Comparison of ENCODE assay signal across 1 cellular context in the genomic region with DNA sequence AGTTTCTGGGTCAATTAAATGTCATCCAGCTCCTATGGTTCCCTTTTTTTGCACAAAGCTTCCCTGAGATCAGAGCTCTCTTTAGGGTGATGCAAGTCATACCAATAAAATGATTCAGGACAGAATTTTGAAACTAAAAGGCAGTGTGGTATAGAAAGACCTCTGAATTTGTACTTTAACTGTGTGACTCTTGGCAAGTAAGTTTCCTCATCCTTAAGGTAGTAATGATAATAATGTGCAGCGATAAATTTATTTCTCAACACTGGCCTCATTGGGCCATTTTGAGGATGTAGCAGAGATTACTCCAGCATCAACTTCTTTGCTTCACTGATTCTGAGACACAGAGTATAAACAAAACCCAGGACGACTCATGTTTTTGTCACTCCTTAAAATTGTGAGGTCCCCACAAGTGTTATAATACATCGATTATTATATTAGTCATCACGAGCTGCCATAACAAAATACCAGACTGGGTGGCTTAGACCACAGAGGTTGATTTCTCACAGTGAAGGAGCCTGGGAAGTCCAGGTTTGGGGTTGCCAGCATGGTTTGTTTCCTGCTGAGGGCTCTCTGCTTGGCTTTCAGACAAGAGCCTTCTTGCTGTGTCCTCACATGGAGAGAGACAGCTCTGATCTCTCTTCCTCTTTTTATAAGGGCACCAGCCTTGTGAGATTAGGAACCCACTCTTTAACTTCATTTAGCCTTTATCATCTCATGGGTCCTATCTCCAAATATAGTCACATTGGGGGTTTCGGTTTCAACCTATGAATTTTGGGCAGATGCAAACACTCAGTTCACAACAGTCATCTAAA.
TF ChIP-seq lines count a peak whose summit lies in the region.

No MANE protein-coding gene starts in this region.

TF ChIP-seq in GM12878, 131 proteins besides CTCF, POLR2A, EP300 and RAD21 (continued from another document and continues in another):
- TF ChIP-seq MLLT1 (IDR thresholded peaks at IDR 0.05) (no peak), ZBED1 (IDR thresholded peaks at IDR 0.05; ENCODE audit: borderline replicate concordance) (0 out of 2 replicates have a peak, but pooled peaks have one; percentile 33), CHD2 (IDR thresholded peaks at IDR 0.05; ENCODE audit: borderline replicate concordance, low read depth, low read length) (no peak), KDM1A (IDR thresholded peaks at IDR 0.05; ENCODE audit: borderline replicate concordance) (no peak), BMI1 (IDR thresholded peaks at IDR 0.05; ENCODE audit: borderline replicate concordance) (0 out of 2 replicates have a peak, but pooled peaks have one; percentile 43), EZH2 (IDR thresholded peaks at IDR 0.05; ENCODE audit: borderline replicate concordance, control insufficient read depth, low read depth, low read length) (no peak), ASH2L (IDR thresholded peaks at IDR 0.05; ENCODE audit: borderline replicate concordance, low read depth) (no peak), CHD4 (IDR thresholded peaks at IDR 0.05) (no peak), NR2F1 (conservative IDR thresholded peaks at IDR 0.05) (no peak), NFIC (IDR thresholded peaks at IDR 0.05; ENCODE audit: low read depth, low read length) (peak; percentile 88), RAD51 (IDR thresholded peaks at IDR 0.05) (no peak), MTA3 (IDR thresholded peaks at IDR 0.05; ENCODE audit: borderline replicate concordance, low read length) (peak; percentile 82; the same call in 1 of the 2 replicates), MEF2B (IDR thresholded peaks at IDR 0.05; ENCODE audit: partially characterized antibody, poor library complexity, severe bottlenecking) (peak; percentile 90), HDAC6 (IDR thresholded peaks at IDR 0.05; ENCODE audit: unreplicated experiment) (no peak), WRNIP1 (IDR thresholded peaks at IDR 0.05; ENCODE audit: borderline replicate concordance, low read depth, low read length) (no peak), PAX8 (IDR thresholded peaks at IDR 0.05) (no peak), PML (IDR thresholded peaks at IDR 0.05; ENCODE audit: low read length) (no peak), REST (IDR thresholded peaks at IDR 0.05; ENCODE audit: low read depth, low read length) (no peak), TBL1XR1 (IDR thresholded peaks at IDR 0.05; ENCODE audit: low read depth, low read length) (0 out of 2 replicates have a peak, but pooled peaks have one; percentile 40), ZBTB33 (IDR thresholded peaks at IDR 0.05) (no peak), SRF (IDR thresholded peaks at IDR 0.05; ENCODE audit: low read depth in 2 of 2, low read length in 2 of 2) (peak in 1 of 2 experiments; percentile 77; a peak in 2 of 4 replicates), POU2F2 (IDR thresholded peaks at IDR 0.05; ENCODE audit: borderline replicate concordance, low read depth, low read length) (peak; percentile 48; the same call in 1 of the 3 replicates), CREM (IDR thresholded peaks at IDR 0.05; ENCODE audit: low read depth) (peak; percentile 58), DPF2 (IDR thresholded peaks at IDR 0.05) (peak; percentile 71), NBN (IDR thresholded peaks at IDR 0.05) (no peak)
- TF ChIP-seq, protein P1, sequence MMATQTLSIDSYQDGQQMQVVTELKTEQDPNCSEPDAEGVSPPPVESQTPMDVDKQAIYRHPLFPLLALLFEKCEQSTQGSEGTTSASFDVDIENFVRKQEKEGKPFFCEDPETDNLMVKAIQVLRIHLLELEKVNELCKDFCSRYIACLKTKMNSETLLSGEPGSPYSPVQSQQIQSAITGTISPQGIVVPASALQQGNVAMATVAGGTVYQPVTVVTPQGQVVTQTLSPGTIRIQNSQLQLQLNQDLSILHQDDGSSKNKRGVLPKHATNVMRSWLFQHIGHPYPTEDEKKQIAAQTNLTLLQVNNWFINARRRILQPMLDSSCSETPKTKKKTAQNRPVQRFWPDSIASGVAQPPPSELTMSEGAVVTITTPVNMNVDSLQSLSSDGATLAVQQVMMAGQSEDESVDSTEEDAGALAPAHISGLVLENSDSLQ (IDR thresholded peaks at IDR 0.05) = no peak; the same call in 1 of the 2 replicates
- TF ChIP-seq, protein P2, sequence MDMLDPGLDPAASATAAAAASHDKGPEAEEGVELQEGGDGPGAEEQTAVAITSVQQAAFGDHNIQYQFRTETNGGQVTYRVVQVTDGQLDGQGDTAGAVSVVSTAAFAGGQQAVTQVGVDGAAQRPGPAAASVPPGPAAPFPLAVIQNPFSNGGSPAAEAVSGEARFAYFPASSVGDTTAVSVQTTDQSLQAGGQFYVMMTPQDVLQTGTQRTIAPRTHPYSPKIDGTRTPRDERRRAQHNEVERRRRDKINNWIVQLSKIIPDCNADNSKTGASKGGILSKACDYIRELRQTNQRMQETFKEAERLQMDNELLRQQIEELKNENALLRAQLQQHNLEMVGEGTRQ (IDR thresholded peaks at IDR 0.05; ENCODE audit: borderline replicate concordance, low read depth, low read length) = no peak
- TF ChIP-seq, protein P3, sequence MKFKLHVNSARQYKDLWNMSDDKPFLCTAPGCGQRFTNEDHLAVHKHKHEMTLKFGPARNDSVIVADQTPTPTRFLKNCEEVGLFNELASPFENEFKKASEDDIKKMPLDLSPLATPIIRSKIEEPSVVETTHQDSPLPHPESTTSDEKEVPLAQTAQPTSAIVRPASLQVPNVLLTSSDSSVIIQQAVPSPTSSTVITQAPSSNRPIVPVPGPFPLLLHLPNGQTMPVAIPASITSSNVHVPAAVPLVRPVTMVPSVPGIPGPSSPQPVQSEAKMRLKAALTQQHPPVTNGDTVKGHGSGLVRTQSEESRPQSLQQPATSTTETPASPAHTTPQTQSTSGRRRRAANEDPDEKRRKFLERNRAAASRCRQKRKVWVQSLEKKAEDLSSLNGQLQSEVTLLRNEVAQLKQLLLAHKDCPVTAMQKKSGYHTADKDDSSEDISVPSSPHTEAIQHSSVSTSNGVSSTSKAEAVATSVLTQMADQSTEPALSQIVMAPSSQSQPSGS (IDR thresholded peaks at IDR 0.05; ENCODE audit: low read length) = peak; percentile 81
- TF ChIP-seq, protein P4, sequence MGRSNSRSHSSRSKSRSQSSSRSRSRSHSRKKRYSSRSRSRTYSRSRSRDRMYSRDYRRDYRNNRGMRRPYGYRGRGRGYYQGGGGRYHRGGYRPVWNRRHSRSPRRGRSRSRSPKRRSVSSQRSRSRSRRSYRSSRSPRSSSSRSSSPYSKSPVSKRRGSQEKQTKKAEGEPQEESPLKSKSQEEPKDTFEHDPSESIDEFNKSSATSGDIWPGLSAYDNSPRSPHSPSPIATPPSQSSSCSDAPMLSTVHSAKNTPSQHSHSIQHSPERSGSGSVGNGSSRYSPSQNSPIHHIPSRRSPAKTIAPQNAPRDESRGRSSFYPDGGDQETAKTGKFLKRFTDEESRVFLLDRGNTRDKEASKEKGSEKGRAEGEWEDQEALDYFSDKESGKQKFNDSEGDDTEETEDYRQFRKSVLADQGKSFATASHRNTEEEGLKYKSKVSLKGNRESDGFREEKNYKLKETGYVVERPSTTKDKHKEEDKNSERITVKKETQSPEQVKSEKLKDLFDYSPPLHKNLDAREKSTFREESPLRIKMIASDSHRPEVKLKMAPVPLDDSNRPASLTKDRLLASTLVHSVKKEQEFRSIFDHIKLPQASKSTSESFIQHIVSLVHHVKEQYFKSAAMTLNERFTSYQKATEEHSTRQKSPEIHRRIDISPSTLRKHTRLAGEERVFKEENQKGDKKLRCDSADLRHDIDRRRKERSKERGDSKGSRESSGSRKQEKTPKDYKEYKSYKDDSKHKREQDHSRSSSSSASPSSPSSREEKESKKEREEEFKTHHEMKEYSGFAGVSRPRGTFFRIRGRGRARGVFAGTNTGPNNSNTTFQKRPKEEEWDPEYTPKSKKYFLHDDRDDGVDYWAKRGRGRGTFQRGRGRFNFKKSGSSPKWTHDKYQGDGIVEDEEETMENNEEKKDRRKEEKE (IDR thresholded peaks at IDR 0.05) = no peak
- TF ChIP-seq, protein P5, sequence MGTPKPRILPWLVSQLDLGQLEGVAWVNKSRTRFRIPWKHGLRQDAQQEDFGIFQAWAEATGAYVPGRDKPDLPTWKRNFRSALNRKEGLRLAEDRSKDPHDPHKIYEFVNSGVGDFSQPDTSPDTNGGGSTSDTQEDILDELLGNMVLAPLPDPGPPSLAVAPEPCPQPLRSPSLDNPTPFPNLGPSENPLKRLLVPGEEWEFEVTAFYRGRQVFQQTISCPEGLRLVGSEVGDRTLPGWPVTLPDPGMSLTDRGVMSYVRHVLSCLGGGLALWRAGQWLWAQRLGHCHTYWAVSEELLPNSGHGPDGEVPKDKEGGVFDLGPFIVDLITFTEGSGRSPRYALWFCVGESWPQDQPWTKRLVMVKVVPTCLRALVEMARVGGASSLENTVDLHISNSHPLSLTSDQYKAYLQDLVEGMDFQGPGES (IDR thresholded peaks at IDR 0.05) = no peak
- TF ChIP-seq, protein P6, sequence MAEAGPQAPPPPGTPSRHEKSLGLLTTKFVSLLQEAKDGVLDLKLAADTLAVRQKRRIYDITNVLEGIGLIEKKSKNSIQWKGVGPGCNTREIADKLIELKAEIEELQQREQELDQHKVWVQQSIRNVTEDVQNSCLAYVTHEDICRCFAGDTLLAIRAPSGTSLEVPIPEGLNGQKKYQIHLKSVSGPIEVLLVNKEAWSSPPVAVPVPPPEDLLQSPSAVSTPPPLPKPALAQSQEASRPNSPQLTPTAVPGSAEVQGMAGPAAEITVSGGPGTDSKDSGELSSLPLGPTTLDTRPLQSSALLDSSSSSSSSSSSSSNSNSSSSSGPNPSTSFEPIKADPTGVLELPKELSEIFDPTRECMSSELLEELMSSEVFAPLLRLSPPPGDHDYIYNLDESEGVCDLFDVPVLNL (IDR thresholded peaks at IDR 0.05; ENCODE audit: low read depth, low read length) = no peak
- TF ChIP-seq, protein P7, sequence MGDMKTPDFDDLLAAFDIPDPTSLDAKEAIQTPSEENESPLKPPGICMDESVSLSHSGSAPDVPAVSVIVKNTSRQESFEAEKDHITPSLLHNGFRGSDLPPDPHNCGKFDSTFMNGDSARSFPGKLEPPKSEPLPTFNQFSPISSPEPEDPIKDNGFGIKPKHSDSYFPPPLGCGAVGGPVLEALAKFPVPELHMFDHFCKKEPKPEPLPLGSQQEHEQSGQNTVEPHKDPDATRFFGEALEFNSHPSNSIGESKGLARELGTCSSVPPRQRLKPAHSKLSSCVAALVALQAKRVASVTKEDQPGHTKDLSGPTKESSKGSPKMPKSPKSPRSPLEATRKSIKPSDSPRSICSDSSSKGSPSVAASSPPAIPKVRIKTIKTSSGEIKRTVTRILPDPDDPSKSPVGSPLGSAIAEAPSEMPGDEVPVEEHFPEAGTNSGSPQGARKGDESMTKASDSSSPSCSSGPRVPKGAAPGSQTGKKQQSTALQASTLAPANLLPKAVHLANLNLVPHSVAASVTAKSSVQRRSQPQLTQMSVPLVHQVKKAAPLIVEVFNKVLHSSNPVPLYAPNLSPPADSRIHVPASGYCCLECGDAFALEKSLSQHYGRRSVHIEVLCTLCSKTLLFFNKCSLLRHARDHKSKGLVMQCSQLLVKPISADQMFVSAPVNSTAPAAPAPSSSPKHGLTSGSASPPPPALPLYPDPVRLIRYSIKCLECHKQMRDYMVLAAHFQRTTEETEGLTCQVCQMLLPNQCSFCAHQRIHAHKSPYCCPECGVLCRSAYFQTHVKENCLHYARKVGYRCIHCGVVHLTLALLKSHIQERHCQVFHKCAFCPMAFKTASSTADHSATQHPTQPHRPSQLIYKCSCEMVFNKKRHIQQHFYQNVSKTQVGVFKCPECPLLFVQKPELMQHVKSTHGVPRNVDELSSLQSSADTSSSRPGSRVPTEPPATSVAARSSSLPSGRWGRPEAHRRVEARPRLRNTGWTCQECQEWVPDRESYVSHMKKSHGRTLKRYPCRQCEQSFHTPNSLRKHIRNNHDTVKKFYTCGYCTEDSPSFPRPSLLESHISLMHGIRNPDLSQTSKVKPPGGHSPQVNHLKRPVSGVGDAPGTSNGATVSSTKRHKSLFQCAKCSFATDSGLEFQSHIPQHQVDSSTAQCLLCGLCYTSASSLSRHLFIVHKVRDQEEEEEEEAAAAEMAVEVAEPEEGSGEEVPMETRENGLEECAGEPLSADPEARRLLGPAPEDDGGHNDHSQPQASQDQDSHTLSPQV (IDR thresholded peaks at IDR 0.05) = no peak
